Comparison of ENCODE assay signal across 8 cellular contexts in genomic region chr11:64870893-64871849, GRCh38. TPM values are rescaled to one million over a fixed set of nuclear protein-coding genes. Genes with fewer than 3 reads are reported as not detected.
DNase-seq lines count a peak whose midpoint lies in the region; ATAC-seq and TF ChIP-seq lines count a peak whose summit lies in the region.

No MANE protein-coding gene starts in this region.

- CTCF ChIA-PET in activated CD4-positive, alpha-beta memory T cell treated with anti-CD3 and anti-CD28 coated beads, Interleukin-2, amount 10 ng/mL, durations not matched to agents 7 days and 5 days (lab: Charles Lee), result interaction anchor here (3.2 to 30.8 kb wide), 4 partner anchors 11 to 22 kb away, joined by 33 to 957 read pairs (median 495); partner anchors contain the start of genes CDC42BPG and EHD1

- no peak for DNase-seq in activated CD4-positive, alpha-beta memory T cell treated with anti-CD3 and anti-CD28 coated beads, Interleukin-2, amount 10 ng/mL, durations not matched to agents 7 days and 5 days
- DNase-seq in heart left ventricle, result peak in 1 of 5 donors; percentile 30
- no peak for DNase-seq in gastrocnemius medialis
- DNase-seq in hypothalamus (lab: John Stamatoyannopoulos, UW), result no peak

- peak in 1 of 4 donors; percentile 15 for ATAC-seq in heart left ventricle
- ATAC-seq in gastrocnemius medialis, result no peak
- no peak for ATAC-seq in GM19328 (IDR thresholded peaks at IDR 0.05; ENCODE audit: unreplicated experiment)
- ATAC-seq in activated CD4-positive, CD25-positive, alpha-beta regulatory T cell treated with anti-CD3 and anti-CD28 coated beads, Interleukin-2, amount 50 U/mL, for 24 hours, result no peak
- no peak for ATAC-seq in GM18867 (IDR thresholded peaks at IDR 0.05; ENCODE audit: unreplicated experiment)

- TF ChIP-seq CTCF in heart left ventricle (IDR thresholded peaks at IDR 0.05) (no peak), gastrocnemius medialis (IDR thresholded peaks at IDR 0.05 in 4 of 5, conservative IDR thresholded peaks at IDR 0.05 in 1 of 5) (no peak)

- no peak for TF ChIP-seq POLR2A in heart left ventricle (IDR thresholded peaks at IDR 0.05)
- TF ChIP-seq POLR2A in gastrocnemius medialis (IDR thresholded peaks at IDR 0.05), result no peak

- H3K36me3 ChIP-seq in heart left ventricle (peaks cover 0 to 70% (median 40%) of the 10 kb centered on the region in 9 donors), gastrocnemius medialis (peaks cover 0 to 10% of the 10 kb centered on the region in 2 donors)

- peak overlapping the region; percentile 65 for H3K4me3 Mint-ChIP-seq in activated CD4-positive, alpha-beta memory T cell treated with anti-CD3 and anti-CD28 coated beads, Interleukin-2, amount 10 ng/mL, durations not matched to agents 7 days and 5 days

- H3K27me3 ChIP-seq in heart left ventricle (no peaks in the 10 kb centered on the region), gastrocnemius medialis (no peaks in the 10 kb centered on the region)

- peaks cover 75% of the 10 kb centered on the region for H3K36me3 Mint-ChIP-seq in activated CD4-positive, alpha-beta memory T cell treated with anti-CD3 and anti-CD28 coated beads, Interleukin-2, amount 10 ng/mL, durations not matched to agents 7 days and 5 days (ENCODE audit: low read depth)

- in situ Hi-C loops in gastrocnemius medialis (cut with MboI; ENCODE audit: low sequenced_read_pairs in 4 of 4), result no loop called here

- WGBS in heart left ventricle, 4 donors, result 37 to 44% (median 39%) methylated on average over 22 to 24 of the region's 24 CpGs

- POLR2A ChIA-PET in activated CD4-positive, alpha-beta memory T cell treated with anti-CD3 and anti-CD28 coated beads, Interleukin-2, amount 10 ng/mL, durations not matched to agents 7 days and 5 days (lab: Charles Lee), result interaction anchor here (1.2 to 28.1 kb wide), 5 partner anchors 10 to 391 kb away, joined by 3 to 1068 read pairs (median 324); partner anchors contain the start of genes CDC42BPG and EHD1

- H3K4me1 Mint-ChIP-seq in activated CD4-positive, alpha-beta memory T cell treated with anti-CD3 and anti-CD28 coated beads, Interleukin-2, amount 10 ng/mL, durations not matched to agents 7 days and 5 days, result peaks cover 87% of the 10 kb centered on the region

- H3K27me3 Mint-ChIP-seq in activated CD4-positive, alpha-beta memory T cell treated with anti-CD3 and anti-CD28 coated beads, Interleukin-2, amount 10 ng/mL, durations not matched to agents 7 days and 5 days, result no peaks in the 10 kb centered on the region

- intact Hi-C loops in heart left ventricle (cut with DNase I) (no loop called here), gastrocnemius medialis (cut with DNase I; ENCODE audit: low total_unique reads) (loop anchor here (10.0 kb wide), 1 partner anchor 626 kb away; the partner anchor contains the start of genes FKBP2 and PPP1R14B)

- H3K9me3 ChIP-seq in heart left ventricle (no peaks in the 10 kb centered on the region), gastrocnemius medialis (no peaks in the 10 kb centered on the region)

- H3K9me3 Mint-ChIP-seq in activated CD4-positive, alpha-beta memory T cell treated with anti-CD3 and anti-CD28 coated beads, Interleukin-2, amount 10 ng/mL, durations not matched to agents 7 days and 5 days, result no peaks in the 10 kb centered on the region

- peak overlapping the region; percentile 86 for H3K27ac Mint-ChIP-seq in activated CD4-positive, alpha-beta memory T cell treated with anti-CD3 and anti-CD28 coated beads, Interleukin-2, amount 10 ng/mL, durations not matched to agents 7 days and 5 days

- H3K27ac ChIP-seq in heart left ventricle (peak overlapping the region; percentile 73 to 93 (median 80)), gastrocnemius medialis (peak overlapping the region; percentile 76 to 93 (median 82))

- peaks cover 32 to 97% (median 84%) of the 10 kb centered on the region in 12 donors for H3K4me1 ChIP-seq in heart left ventricle
- H3K4me1 ChIP-seq in gastrocnemius medialis, result peaks cover 71% of the 10 kb centered on the region in 2 donors

- H3K4me3 ChIP-seq in GM08714 (ENCODE audit: low read length) (peak overlapping the region; percentile 9; the same call in 1 of the 2 replicates), heart left ventricle (peak overlapping the region in 10 of 12 donors; percentile 0 to 39 (median 31)), gastrocnemius medialis (peak overlapping the region in 3 of 4 donors; percentile 17 to 27 (median 22))

RNA-seq across cellular contexts. Expression of gene EHD1, which starts 7.2 kb away (rescaled TPM):
- total RNA-seq in activated CD4-positive, alpha-beta memory T cell treated with anti-CD3 and anti-CD28 coated beads, Interleukin-2, amount 10 ng/mL, durations not matched to agents 7 days and 5 days, result 100 to 1,000 TPM; 138 to 146 TPM
- total RNA-seq in heart left ventricle, result 100 to 1,000 TPM in 1 of 9 donors, 10 to 100 TPM in 8; 38.2 to 102 (median 58.2) TPM
- polyA plus RNA-seq in heart left ventricle, result 10 to 100 TPM; 27.9 to 50.4 TPM
- total RNA-seq in gastrocnemius medialis, result 10 to 100 TPM; 24.8 to 46.2 (median 31.3) TPM

RNA-seq across cellular contexts. Expression of gene CDC42BPG, which starts 26.7 kb away (rescaled TPM):
- under 1 TPM; 0.65 to 0.70 TPM for total RNA-seq in activated CD4-positive, alpha-beta memory T cell treated with anti-CD3 and anti-CD28 coated beads, Interleukin-2, amount 10 ng/mL, durations not matched to agents 7 days and 5 days
- total RNA-seq in heart left ventricle (under 1 TPM in 8 of 9 donors, not detected in 1; 0.12 to 0.50 (median 0.26) TPM), gastrocnemius medialis (under 1 TPM in 2 of 4 donors, not detected in 2; 0.15 to 0.19 TPM)
- polyA plus RNA-seq in heart left ventricle, result under 1 TPM; 0.12 to 0.15 TPM

RNA-seq across cellular contexts. Expression of gene ATG2A, which starts 45.8 kb away (rescaled TPM):
- 10 to 100 TPM; 37.4 to 40.7 TPM for total RNA-seq in activated CD4-positive, alpha-beta memory T cell treated with anti-CD3 and anti-CD28 coated beads, Interleukin-2, amount 10 ng/mL, durations not matched to agents 7 days and 5 days
- 10 to 100 TPM; 11.4 to 38.5 (median 18.4) TPM for total RNA-seq in heart left ventricle
- polyA plus RNA-seq in heart left ventricle, result 10 to 100 TPM; 12.8 to 16.1 TPM
- total RNA-seq in gastrocnemius medialis, result 10 to 100 TPM; 10.7 to 97.5 (median 37.9) TPM

RNA-seq across cellular contexts. Expression of gene PPP2R5B, which starts 53.3 kb away (rescaled TPM):
- 10 to 100 TPM; 19.8 to 21.1 TPM for total RNA-seq in activated CD4-positive, alpha-beta memory T cell treated with anti-CD3 and anti-CD28 coated beads, Interleukin-2, amount 10 ng/mL, durations not matched to agents 7 days and 5 days
- total RNA-seq in heart left ventricle, result 10 to 100 TPM; 17.5 to 32.5 (median 22.3) TPM
- polyA plus RNA-seq in heart left ventricle, result 10 to 100 TPM; 27.1 to 34.3 TPM
- total RNA-seq in gastrocnemius medialis, result 10 to 100 TPM; 17.2 to 34.2 (median 24.3) TPM
